10 cellular contexts compared by ENCODE assay signal in the genomic region with DNA sequence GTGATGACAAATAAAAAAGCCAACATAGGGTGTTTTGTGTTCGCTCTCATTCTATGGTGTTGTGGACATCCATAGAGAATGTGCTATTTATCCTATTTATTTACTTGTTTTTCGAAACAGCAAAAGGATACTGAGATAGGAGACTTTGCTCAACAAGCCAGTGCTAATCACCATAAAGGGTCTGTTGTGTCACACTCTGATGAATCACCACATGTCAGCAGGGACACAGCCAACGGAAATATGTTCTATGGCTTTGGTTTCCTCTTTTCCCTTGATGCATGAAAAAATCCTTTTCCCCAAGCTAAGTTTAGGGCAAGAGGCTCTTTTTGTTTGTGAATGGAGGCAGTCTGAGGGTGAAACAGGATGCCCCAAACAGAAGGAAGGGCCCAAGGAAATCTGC.
DNase-seq lines count a peak whose midpoint lies in the region; ATAC-seq and TF ChIP-seq lines count a peak whose summit lies in the region.
"Had no signal": no experiment of that assay in that cellular context is flagged by ENCODE, and none has a peak within 500 bp of the region (broad histone marks: within the 10 kb centered on the region; RNA-seq: fewer than 3 reads in every experiment).

No MANE protein-coding gene starts in this region.

- no peaks in the 10 kb centered on the region for H3K27me3 ChIP-seq in adrenal gland

- peaks cover 0 to 25% of the 10 kb centered on the region in 2 donors for H3K4me1 ChIP-seq in adrenal gland (replicated peaks in 1 of 2)

- peak; percentile 40 for ATAC-seq in Right ventricle myocardium superior (ENCODE audit: poor library complexity)
- no peak for ATAC-seq in GM18873 (IDR thresholded peaks at IDR 0.05; ENCODE audit: low FRiP score, unreplicated experiment)

- in situ Hi-C loops in GM13976 (cut with MboI; ENCODE audit: low sequenced_read_pairs, unreplicated experiment), result no loop called here

- 49 to 59% (median 54%) methylated on average over 3 of the region's 3 CpGs for WGBS in adrenal gland, 4 donors

- H3K36me3 ChIP-seq in adrenal gland (replicated peaks in 1 of 2), result no peaks in the 10 kb centered on the region

- no peaks in the 10 kb centered on the region for H3K9me3 ChIP-seq in adrenal gland (replicated peaks in 1 of 3)

- H3K27ac ChIP-seq in adrenal gland, result peak overlapping the region in 3 of 5 donors; percentile 25 to 85 (median 69)
- peak overlapping the region in 14 of 21 experiments; percentile 15 to 74 (median 54) for H3K27ac ChIP-seq in skin epidermis

- TF ChIP-seq CTCF in adrenal gland (IDR thresholded peaks at IDR 0.05), result no peak
- TF ChIP-seq CTCF in GM13976 (IDR thresholded peaks at IDR 0.05; ENCODE audit: borderline replicate concordance, control extremely low read depth, extremely low read depth, insufficient read depth, missing control alignments), result no peak

- TF ChIP-seq POLR2A in adrenal gland (IDR thresholded peaks at IDR 0.05), result no peak

- H3K4me3 ChIP-seq in adrenal gland (no peak overlapping the region), skin epidermis (no peak overlapping the region)

- intact Hi-C loops in adrenal gland (cut with DNase I), result no loop called here
- intact Hi-C loops in Right ventricle myocardium superior (cut with DNase I), result no loop called here

- DNase-seq in GM03348 (ENCODE audit: low spot score) (peak; percentile 42), adrenal gland (peak in 5 of 7 donors; percentile 31 to 58 (median 35)), Right ventricle myocardium superior (no peak), NCI-H1048 (lab: John Stamatoyannopoulos, UW) (no peak), glomerular visceral epithelial cell (ENCODE audit: extremely low spot score) (no peak), GM13976 (ENCODE audit: low spot score) (no peak)
- DNase-seq: head of caudate nucleus, NCI-H526 had no signal

Comparison
In these comparisons a context has a peak if more than half of its experiments do, and no peak if none do; other contexts are left out.
1. DNase-seq: peak in GM03348 (single experiment) and adrenal gland (5 of 7); none in Right ventricle myocardium superior (single experiment), NCI-H1048 (single experiment), glomerular visceral epithelial cell (single experiment) and GM13976 (single experiment).